8 cellular contexts compared by ENCODE assay signal in genomic region chr7:138886501-138886917, GRCh38.
DNase-seq lines count a peak whose midpoint lies in the region; ATAC-seq, FAIRE-seq and TF ChIP-seq lines count a peak whose summit lies in the region.

No MANE protein-coding gene starts in this region.

- no peak overlapping the region for H3K23ac ChIP-seq in IMR-90 (ENCODE audit: low read depth, low read length)

- RAD21 ChIA-PET in GM12878 (lab: Charles Lee; ENCODE audit: unreplicated experiment), result interaction anchor here (0.5 to 2.3 kb wide), 18 partner anchors 9 to 246 kb away, joined by 3 to 41 read pairs (median 4); no protein-coding TSS in a partner anchor

- no peak overlapping the region for H2BK15ac ChIP-seq in IMR-90 (ENCODE audit: low read depth, low read length)

- DNase-seq in stimulated activated CD4-positive, alpha-beta T cell treated with anti-CD3 and anti-CD28 coated beads, Interleukin-15, amount 100 ng/mL, for 24 hours, result peak; percentile 30
- no peak for DNase-seq in stimulated activated CD4-positive, alpha-beta T cell treated with anti-CD3 and anti-CD28 coated beads, Interleukin-12 subunit alpha, Interleukin-12 subunit beta, amount 100 ng/mL, for 4 hours
- DNase-seq in IMR-90 (peak; percentile 73), OCI-M2 (lab: John Stamatoyannopoulos, UW; ENCODE audit: unreplicated experiment) (peak; percentile 76), GM12878 (ENCODE audit: low read depth, low spot score) (peak; percentile 42), type B pancreatic cell (ENCODE audit: extremely low spot score, unreplicated experiment) (no peak)

- H3K56ac ChIP-seq in IMR-90 (ENCODE audit: extremely low read depth, insufficient read depth, low read length), result no peak overlapping the region

- intact Hi-C loops in IMR-90 (cut with micrococcal nuclease) (loop anchor here (1.0 to 5.0 kb wide), 3 partner anchors 95 to 241 kb away; partner anchors contain the start of gene KIAA1549), GM12878 (cut with micrococcal nuclease; ENCODE audit: unreplicated experiment) (loop anchor here (1.0 kb wide), 2 partner anchors 94 to 189 kb away; no protein-coding TSS in a partner anchor)

- H2AFZ ChIP-seq in IMR-90 (replicated peaks; ENCODE audit: low read length, poor library complexity) (peak overlapping the region; percentile 45), GM12878 (ENCODE audit: control insufficient read depth, low read depth, low read length) (peak overlapping the region; percentile 32)

- H3K27ac ChIP-seq in IMR-90 (ENCODE audit: insufficient read depth, low read length) (no peak overlapping the region), GM12878 (ENCODE audit: control insufficient read depth, insufficient read depth) (peak overlapping the region; percentile 18; the same call in 1 of the 2 replicates), liver (ENCODE audit: low read depth in 1 of 2, low read length in 2 of 2) (no peak overlapping the region)

- H3K4me1 ChIP-seq in IMR-90 (ENCODE audit: control insufficient read depth, insufficient read depth, low read length), result peaks cover 6% of the 10 kb centered on the region; the same call in 1 of the 2 replicates
- no peaks in the 10 kb centered on the region for H3K4me1 ChIP-seq in GM12878 (ENCODE audit: control insufficient read depth, insufficient read depth, low read length)
- H3K4me1 ChIP-seq in liver (ENCODE audit: control insufficient read depth in 4 of 4, insufficient read depth in 4 of 4, low read length in 3 of 4), result peaks cover 6 to 15% (median 11%) of the 10 kb centered on the region in 4 donors

- POLR2A ChIA-PET in IMR-90 (lab: Charles Lee; ENCODE audit: unreplicated experiment), result no interaction called here
- POLR2A ChIA-PET in GM12878 (lab: Charles Lee), result interaction anchor here (0.7 to 0.9 kb wide), 2 partner anchors 95 to 99 kb away, joined by 3 read pairs; no protein-coding TSS in a partner anchor

- peaks cover 34% of the 10 kb centered on the region for H3K4me1 Mint-ChIP-seq in type B pancreatic cell (ENCODE audit: unreplicated experiment)

- no peaks in the 10 kb centered on the region for H3K27me3 ChIP-seq in IMR-90 (ENCODE audit: control insufficient read depth, insufficient read depth, low read length)
- H3K27me3 ChIP-seq in GM12878 (replicated peaks in 1 of 2; ENCODE audit: control insufficient read depth in 2 of 2, insufficient read depth in 2 of 2, low read length in 1 of 2), result no peaks in the 10 kb centered on the region
- no peaks in the 10 kb centered on the region for H3K27me3 ChIP-seq in liver (ENCODE audit: control insufficient read depth in 4 of 4, insufficient read depth in 4 of 4, low read length in 3 of 4)

- peak overlapping the region; percentile 65 for H3K4me2 ChIP-seq in IMR-90 (ENCODE audit: low read depth, low read length)
- H3K4me2 ChIP-seq in GM12878 (ENCODE audit: control insufficient read depth, insufficient read depth), result no peak overlapping the region; the same call in 1 of the 2 replicates

- H3K4me3 ChIP-seq in IMR-90 (ENCODE audit: insufficient read depth, low read depth, low read length) (no peak overlapping the region), GM12878 (no peak overlapping the region), liver (ENCODE audit: low read depth in 1 of 3, low read length in 3 of 3) (no peak overlapping the region)

- no peak overlapping the region for H4K91ac ChIP-seq in IMR-90 (ENCODE audit: insufficient read depth, low read depth, low read length)

- no peak overlapping the region for H3K9ac ChIP-seq in IMR-90 (ENCODE audit: low read depth, low read length)
- H3K9ac ChIP-seq in GM12878 (ENCODE audit: control insufficient read depth, insufficient read depth, low read length), result no peak overlapping the region
- no peak overlapping the region for H3K9ac ChIP-seq in liver (ENCODE audit: low read depth in 1 of 2, low read length in 2 of 2)

- no peak overlapping the region for H3K4me3 Mint-ChIP-seq in type B pancreatic cell

- H3K14ac ChIP-seq in IMR-90 (replicated peaks; ENCODE audit: low read depth, low read length), result no peak overlapping the region

- peak overlapping the region; percentile 90 for H4K5ac ChIP-seq in IMR-90 (ENCODE audit: low read depth, low read length)

- no peak overlapping the region for H3K27ac Mint-ChIP-seq in type B pancreatic cell

- TF ChIP-seq RAD21 in IMR-90 (IDR thresholded peaks at IDR 0.05; ENCODE audit: low read length) (peak; percentile 66), GM12878 (IDR thresholded peaks at IDR 0.05; ENCODE audit: insufficient read depth, low read depth, low read length) (peak; percentile 66), liver (IDR thresholded peaks at IDR 0.05) (peak; percentile 75 to 89)

- H2AK9ac ChIP-seq in IMR-90 (replicated peaks; ENCODE audit: low read depth, low read length, poor library complexity), result no peak overlapping the region

- dilution Hi-C loops in IMR-90 (cut with HindIII; ENCODE audit: low sequenced_read_pairs, unreplicated experiment), result no loop called here

- TF ChIP-seq POLR2A in IMR-90 (IDR thresholded peaks at IDR 0.05; ENCODE audit: low read depth, low read length), result no peak
- TF ChIP-seq POLR2A in GM12878 (IDR thresholded peaks at IDR 0.05; ENCODE audit: low read depth, low read length), result no peak

- 0 out of 2 replicates have a peak overlapping the region, but pooled peaks have one; percentile 39 for H2BK120ac ChIP-seq in IMR-90 (ENCODE audit: low read depth, low read length)

- H3K79me1 ChIP-seq in IMR-90 (ENCODE audit: low read depth in 1 of 2, low read length in 2 of 2), result no peaks in the 10 kb centered on the region

- peak overlapping the region; percentile 52; the same call in 1 of the 2 replicates for H2AK5ac ChIP-seq in IMR-90 (ENCODE audit: low read depth, low read length)

- CTCF ChIA-PET in IMR-90 (lab: Yijun Ruan, JAX) (interaction anchor here (0.6 to 1.6 kb wide), 16 partner anchors 9 to 240 kb away, joined by 3 to 10 read pairs (median 5); partner anchors contain the start of gene KIAA1549), GM12878 (lab: Yijun Ruan, JAX) (interaction anchor here (0.6 to 4.4 kb wide), 49 partner anchors 9 to 721 kb away, joined by 3 to 57 read pairs (median 4); a partner anchor contains a TSS)

- H4K20me1 ChIP-seq in IMR-90 (ENCODE audit: insufficient read depth, low read length) (no peaks in the 10 kb centered on the region), GM12878 (ENCODE audit: control insufficient read depth, insufficient read depth) (no peaks in the 10 kb centered on the region)

- no peaks in the 10 kb centered on the region for H3K27me3 Mint-ChIP-seq in type B pancreatic cell

- peak overlapping the region; percentile 9; the same call in 1 of the 2 replicates for H3K4ac ChIP-seq in IMR-90 (ENCODE audit: low read depth, low read length)

- no peaks in the 10 kb centered on the region for H3K9me3 Mint-ChIP-seq in type B pancreatic cell

- ATAC-seq in GM21576 (IDR thresholded peaks at IDR 0.05; ENCODE audit: unreplicated experiment) (peak; percentile 82), IMR-90 (ENCODE audit: low read depth) (peak; percentile 79), GM12878 (peak; percentile 95)

- no peaks in the 10 kb centered on the region for H3K36me3 ChIP-seq in IMR-90 (ENCODE audit: control insufficient read depth, insufficient read depth, low read length)
- no peaks in the 10 kb centered on the region for H3K36me3 ChIP-seq in GM12878 (ENCODE audit: control insufficient read depth in 2 of 2, insufficient read depth in 2 of 2, low read length in 1 of 2)
- no peaks in the 10 kb centered on the region for H3K36me3 ChIP-seq in liver (ENCODE audit: control insufficient read depth in 4 of 4, insufficient read depth in 3 of 4, low read depth in 1 of 4, low read length in 3 of 4)

- WGBS in IMR-90 (ENCODE audit: extremely low coverage in 2 of 2, insufficient read length in 1 of 2), 2 experiments, result no CpG with 5 or more reads among the region's 4 CpGs
- 1% methylated on average over 4 of the region's 4 CpGs for WGBS in GM12878 (ENCODE audit: insufficient coverage, insufficient replicate concordance, low lambda C conversion rate, missing lambda C conversion rate)
- 38% methylated on average over 4 of the region's 4 CpGs for WGBS in liver

- peak overlapping the region in 1 of 2 experiments; percentile 71; a peak in 2 of 4 replicates for H4K8ac ChIP-seq in IMR-90 (ENCODE audit: low read depth in 2 of 2, low read length in 2 of 2)

- no peak for TF ChIP-seq EP300 in GM12878 (IDR thresholded peaks at IDR 0.05; ENCODE audit: borderline replicate concordance in 1 of 2, control insufficient read depth in 1 of 2, low read depth in 2 of 2, low read length in 2 of 2)

- no peak overlapping the region for H3K18ac ChIP-seq in IMR-90 (ENCODE audit: low read depth, low read length)

- H2BK20ac ChIP-seq in IMR-90 (ENCODE audit: low read depth, low read length), result no peak overlapping the region

- peaks cover 25% of the 10 kb centered on the region for H3K36me3 Mint-ChIP-seq in type B pancreatic cell

- in situ Hi-C loops in IMR-90 (cut with MboI; ENCODE audit: low sequenced_read_pairs), result loop anchor here (10.0 kb wide), 1 partner anchor 188 kb away; no protein-coding TSS in a partner anchor
- in situ Hi-C loops in GM12878 (cut with MboI), result loop anchor here (5.0 kb wide), 2 partner anchors 96 to 191 kb away; partner anchors contain the start of gene KIAA1549

- SMC1A ChIA-PET in GM12878 (lab: Charles Lee; ENCODE audit: uncharacterized antibody, unreplicated experiment), result interaction anchor here (0.7 to 1.7 kb wide), 23 partner anchors 8 to 548 kb away, joined by 3 to 17 read pairs (median 4); a partner anchor contains a TSS

- H3K79me2 ChIP-seq in GM12878 (ENCODE audit: control insufficient read depth, insufficient read depth, low read length), result no peaks in the 10 kb centered on the region

- H3K9me1 ChIP-seq in IMR-90 (ENCODE audit: insufficient read depth, low read length), result no peaks in the 10 kb centered on the region; the same call in 1 of the 2 replicates

- peak; percentile 94 for FAIRE-seq in GM12878 (lab: Jason Lieb, UNC)

- H2BK5ac ChIP-seq in IMR-90 (ENCODE audit: low read depth, low read length, poor library complexity, severe bottlenecking), result no peak overlapping the region

- no peaks in the 10 kb centered on the region for H3K9me3 ChIP-seq in IMR-90 (ENCODE audit: control insufficient read depth, insufficient read depth, low read length)
- H3K9me3 ChIP-seq in GM12878 (replicated peaks; ENCODE audit: control insufficient read depth, insufficient read depth, low read length), result no peaks in the 10 kb centered on the region
- H3K9me3 ChIP-seq in liver (ENCODE audit: control insufficient read depth in 4 of 4, low read length in 3 of 4), result no peaks in the 10 kb centered on the region

- no TSS peak for BruUV-seq in IMR-90 (replicated peaks; lab: Mats Ljungman, UMichigan)
- BruUV-seq in GM12878 (replicated peaks; lab: Mats Ljungman, UMichigan), result no TSS peak

- TF ChIP-seq CTCF in IMR-90 (conservative IDR thresholded peaks at IDR 0.05; ENCODE audit: low read depth, low read length) (peak; percentile 77), GM12878 (IDR thresholded peaks at IDR 0.05 in 2 of 3, conservative IDR thresholded peaks at IDR 0.05 in 1 of 3; ENCODE audit: control insufficient read depth in 2 of 3, extremely low read depth in 1 of 3, insufficient read depth in 1 of 3, low read depth in 3 of 3, low read length in 3 of 3) (peak; percentile 60 to 78 (median 73)), liver (IDR thresholded peaks at IDR 0.05; ENCODE audit: low read depth, low read length, missing input control) (peak; percentile 70), type B pancreatic cell (conservative IDR thresholded peaks at IDR 0.05) (peak; percentile 80)

TF ChIP-seq in liver, 16 proteins besides CTCF, POLR2A, EP300 and RAD21 (continues in another document):
- TF ChIP-seq GABPA (IDR thresholded peaks at IDR 0.05 in 1 of 2, conservative IDR thresholded peaks at IDR 0.05 in 1 of 2), result no peak

Comparison
In these comparisons a context has a peak if more than half of its experiments do, and no peak if none do; other contexts are left out.
1. DNase-seq: peak in stimulated activated CD4-positive, alpha-beta T cell treated with anti-CD3 and anti-CD28 coated beads, Interleukin-15, amount 100 ng/mL, for 24 hours (single experiment), IMR-90 (single experiment), OCI-M2 (single experiment) and GM12878 (single experiment); none in stimulated activated CD4-positive, alpha-beta T cell treated with anti-CD3 and anti-CD28 coated beads, Interleukin-12 subunit alpha, Interleukin-12 subunit beta, amount 100 ng/mL, for 4 hours (single experiment) and type B pancreatic cell (single experiment).
2. Peak in every context shown above with its lines, with median percentiles within 50 percentile points of each other: ATAC-seq and CTCF ChIP-seq.